Comparison of ENCODE assay signal across 1 cellular context in the genomic region with DNA sequence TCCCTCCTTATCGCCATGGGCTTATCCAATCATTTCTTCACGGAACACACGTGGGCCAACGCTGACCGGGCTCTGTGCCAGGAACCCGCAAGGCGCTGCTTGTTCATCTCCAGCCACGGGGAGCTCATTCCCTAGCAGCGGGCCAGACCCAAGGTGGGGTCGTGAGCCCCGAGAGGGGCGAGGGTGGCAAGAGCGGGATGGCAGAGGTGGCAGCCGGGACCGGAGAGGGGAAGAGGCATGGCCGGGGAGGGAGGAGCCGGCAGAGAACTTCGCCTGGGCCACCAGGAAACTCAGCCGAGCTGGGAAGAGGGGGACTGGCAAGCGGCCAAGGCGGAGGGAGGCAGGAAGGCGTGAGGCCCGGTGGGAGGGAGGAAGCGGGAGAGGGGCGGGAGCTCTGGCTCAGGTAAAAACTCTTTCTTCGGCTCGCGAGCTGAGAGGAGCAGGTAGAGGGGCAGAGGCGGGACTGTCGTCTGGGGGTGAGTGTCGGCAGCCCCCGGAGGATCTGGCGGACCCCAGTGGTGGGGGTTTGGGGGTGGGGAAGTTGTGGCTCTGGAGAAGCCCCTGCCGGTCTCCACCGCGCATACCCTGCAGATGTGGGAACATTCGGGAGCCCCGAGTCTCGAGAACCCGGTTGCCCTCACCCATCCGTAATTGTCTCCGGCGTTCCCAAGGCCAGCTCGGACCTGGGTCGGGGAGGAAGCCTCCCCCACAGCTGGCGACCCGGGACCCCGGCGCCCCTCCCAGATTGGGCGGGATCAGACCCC.
TF ChIP-seq lines count a peak whose summit lies in the region.

A gene with protein sequence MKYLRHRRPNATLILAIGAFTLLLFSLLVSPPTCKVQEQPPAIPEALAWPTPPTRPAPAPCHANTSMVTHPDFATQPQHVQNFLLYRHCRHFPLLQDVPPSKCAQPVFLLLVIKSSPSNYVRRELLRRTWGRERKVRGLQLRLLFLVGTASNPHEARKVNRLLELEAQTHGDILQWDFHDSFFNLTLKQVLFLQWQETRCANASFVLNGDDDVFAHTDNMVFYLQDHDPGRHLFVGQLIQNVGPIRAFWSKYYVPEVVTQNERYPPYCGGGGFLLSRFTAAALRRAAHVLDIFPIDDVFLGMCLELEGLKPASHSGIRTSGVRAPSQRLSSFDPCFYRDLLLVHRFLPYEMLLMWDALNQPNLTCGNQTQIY (plus strand): TSS at position 408 of the 764 bp plus-strand sequence. CDS start 12,670 bp downstream, outside the sequence.

TF ChIP-seq in HepG2, 621 proteins besides CTCF, POLR2A, EP300 and RAD21 (continued from another document and continues in another):
- TF ChIP-seq, protein P1, sequence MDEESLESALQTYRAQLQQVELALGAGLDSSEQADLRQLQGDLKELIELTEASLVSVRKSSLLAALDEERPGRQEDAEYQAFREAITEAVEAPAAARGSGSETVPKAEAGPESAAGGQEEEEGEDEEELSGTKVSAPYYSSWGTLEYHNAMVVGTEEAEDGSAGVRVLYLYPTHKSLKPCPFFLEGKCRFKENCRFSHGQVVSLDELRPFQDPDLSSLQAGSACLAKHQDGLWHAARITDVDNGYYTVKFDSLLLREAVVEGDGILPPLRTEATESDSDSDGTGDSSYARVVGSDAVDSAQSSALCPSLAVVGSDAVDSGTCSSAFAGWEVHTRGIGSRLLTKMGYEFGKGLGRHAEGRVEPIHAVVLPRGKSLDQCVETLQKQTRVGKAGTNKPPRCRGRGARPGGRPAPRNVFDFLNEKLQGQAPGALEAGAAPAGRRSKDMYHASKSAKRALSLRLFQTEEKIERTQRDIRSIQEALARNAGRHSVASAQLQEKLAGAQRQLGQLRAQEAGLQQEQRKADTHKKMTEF (CRISPR knock-in tag; IDR thresholded peaks at IDR 0.05) = peak; percentile 67; the same call in 1 of the 2 replicates
- TF ChIP-seq ZNF775 (CRISPR knock-in tag; IDR thresholded peaks at IDR 0.05; ENCODE audit: borderline replicate concordance) = no peak
- no peak for TF ChIP-seq ZNF720 (CRISPR knock-in tag; IDR thresholded peaks at IDR 0.05)
- TF ChIP-seq ZFP36L1 (CRISPR knock-in tag; IDR thresholded peaks at IDR 0.05) = peak; percentile 70; the same call in 1 of the 2 replicates
- no peak for TF ChIP-seq ZNF7 (CRISPR knock-in tag; IDR thresholded peaks at IDR 0.05)
- no peak for TF ChIP-seq ZNF230 (CRISPR knock-in tag; IDR thresholded peaks at IDR 0.05)
- no peak for TF ChIP-seq JDP2 (CRISPR knock-in tag; IDR thresholded peaks at IDR 0.05; ENCODE audit: borderline replicate concordance)
- peak; percentile 21 for TF ChIP-seq RBM39 (IDR thresholded peaks at IDR 0.05; ENCODE audit: low read depth, low read length, poor library complexity, severe bottlenecking)
- TF ChIP-seq CENPT (CRISPR knock-in tag; IDR thresholded peaks at IDR 0.05; ENCODE audit: low read depth) = no peak
- peak; percentile 64 for TF ChIP-seq HNRNPLL (IDR thresholded peaks at IDR 0.05; ENCODE audit: low read depth, low read length, poor library complexity, severe bottlenecking)
- peak; percentile 95 for TF ChIP-seq HNRNPL (IDR thresholded peaks at IDR 0.05; ENCODE audit: low read depth, low read length)
- TF ChIP-seq ZNF207 (IDR thresholded peaks at IDR 0.05; ENCODE audit: borderline replicate concordance) = no peak
- peak; percentile 89; the same call in 1 of the 2 replicates for TF ChIP-seq ZMYM2 (CRISPR knock-in tag; IDR thresholded peaks at IDR 0.05)
- 0 out of 2 replicates have a peak, but pooled peaks have one; percentile 31 for TF ChIP-seq ZZZ3 (CRISPR knock-in tag; IDR thresholded peaks at IDR 0.05; ENCODE audit: borderline replicate concordance)
- TF ChIP-seq, protein P2, sequence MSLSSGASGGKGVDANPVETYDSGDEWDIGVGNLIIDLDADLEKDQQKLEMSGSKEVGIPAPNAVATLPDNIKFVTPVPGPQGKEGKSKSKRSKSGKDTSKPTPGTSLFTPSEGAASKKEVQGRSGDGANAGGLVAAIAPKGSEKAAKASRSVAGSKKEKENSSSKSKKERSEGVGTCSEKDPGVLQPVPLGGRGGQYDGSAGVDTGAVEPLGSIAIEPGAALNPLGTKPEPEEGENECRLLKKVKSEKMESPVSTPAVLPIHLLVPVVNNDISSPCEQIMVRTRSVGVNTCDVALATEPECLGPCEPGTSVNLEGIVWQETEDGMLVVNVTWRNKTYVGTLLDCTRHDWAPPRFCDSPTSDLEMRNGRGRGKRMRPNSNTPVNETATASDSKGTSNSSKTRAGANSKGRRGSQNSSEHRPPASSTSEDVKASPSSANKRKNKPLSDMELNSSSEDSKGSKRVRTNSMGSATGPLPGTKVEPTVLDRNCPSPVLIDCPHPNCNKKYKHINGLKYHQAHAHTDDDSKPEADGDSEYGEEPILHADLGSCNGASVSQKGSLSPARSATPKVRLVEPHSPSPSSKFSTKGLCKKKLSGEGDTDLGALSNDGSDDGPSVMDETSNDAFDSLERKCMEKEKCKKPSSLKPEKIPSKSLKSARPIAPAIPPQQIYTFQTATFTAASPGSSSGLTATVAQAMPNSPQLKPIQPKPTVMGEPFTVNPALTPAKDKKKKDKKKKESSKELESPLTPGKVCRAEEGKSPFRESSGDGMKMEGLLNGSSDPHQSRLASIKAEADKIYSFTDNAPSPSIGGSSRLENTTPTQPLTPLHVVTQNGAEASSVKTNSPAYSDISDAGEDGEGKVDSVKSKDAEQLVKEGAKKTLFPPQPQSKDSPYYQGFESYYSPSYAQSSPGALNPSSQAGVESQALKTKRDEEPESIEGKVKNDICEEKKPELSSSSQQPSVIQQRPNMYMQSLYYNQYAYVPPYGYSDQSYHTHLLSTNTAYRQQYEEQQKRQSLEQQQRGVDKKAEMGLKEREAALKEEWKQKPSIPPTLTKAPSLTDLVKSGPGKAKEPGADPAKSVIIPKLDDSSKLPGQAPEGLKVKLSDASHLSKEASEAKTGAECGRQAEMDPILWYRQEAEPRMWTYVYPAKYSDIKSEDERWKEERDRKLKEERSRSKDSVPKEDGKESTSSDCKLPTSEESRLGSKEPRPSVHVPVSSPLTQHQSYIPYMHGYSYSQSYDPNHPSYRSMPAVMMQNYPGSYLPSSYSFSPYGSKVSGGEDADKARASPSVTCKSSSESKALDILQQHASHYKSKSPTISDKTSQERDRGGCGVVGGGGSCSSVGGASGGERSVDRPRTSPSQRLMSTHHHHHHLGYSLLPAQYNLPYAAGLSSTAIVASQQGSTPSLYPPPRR (CRISPR knock-in tag; IDR thresholded peaks at IDR 0.05; ENCODE audit: borderline replicate concordance) = 0 out of 2 replicates have a peak, but pooled peaks have one; percentile 13
- TF ChIP-seq NFYC (CRISPR knock-in tag; IDR thresholded peaks at IDR 0.05) = peak; percentile 24; the same call in 1 of the 2 replicates
- peak; percentile 11 for TF ChIP-seq U2AF1 (optimal IDR thresholded peaks at IDR 0.05; ENCODE audit: low read depth, low read length)
- TF ChIP-seq, protein P3, sequence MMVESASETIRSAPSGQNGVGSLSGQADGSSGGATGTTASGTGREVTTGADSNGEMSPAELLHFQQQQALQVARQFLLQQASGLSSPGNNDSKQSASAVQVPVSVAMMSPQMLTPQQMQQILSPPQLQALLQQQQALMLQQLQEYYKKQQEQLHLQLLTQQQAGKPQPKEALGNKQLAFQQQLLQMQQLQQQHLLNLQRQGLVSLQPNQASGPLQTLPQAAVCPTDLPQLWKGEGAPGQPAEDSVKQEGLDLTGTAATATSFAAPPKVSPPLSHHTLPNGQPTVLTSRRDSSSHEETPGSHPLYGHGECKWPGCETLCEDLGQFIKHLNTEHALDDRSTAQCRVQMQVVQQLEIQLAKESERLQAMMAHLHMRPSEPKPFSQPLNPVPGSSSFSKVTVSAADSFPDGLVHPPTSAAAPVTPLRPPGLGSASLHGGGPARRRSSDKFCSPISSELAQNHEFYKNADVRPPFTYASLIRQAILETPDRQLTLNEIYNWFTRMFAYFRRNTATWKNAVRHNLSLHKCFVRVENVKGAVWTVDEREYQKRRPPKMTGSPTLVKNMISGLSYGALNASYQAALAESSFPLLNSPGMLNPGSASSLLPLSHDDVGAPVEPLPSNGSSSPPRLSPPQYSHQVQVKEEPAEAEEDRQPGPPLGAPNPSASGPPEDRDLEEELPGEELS (CRISPR knock-in tag; IDR thresholded peaks at IDR 0.05) = 0 out of 2 replicates have a peak, but pooled peaks have one; percentile 23
- TF ChIP-seq SOX13 (IDR thresholded peaks at IDR 0.05) = no peak
- peak in 1 of 2 experiments; percentile 12; a peak in 1 of 4 replicates for TF ChIP-seq SOX13 (CRISPR knock-in tag; conservative IDR thresholded peaks at IDR 0.05 in 1 of 2, IDR thresholded peaks at IDR 0.05 in 1 of 2)
- 0 out of 2 replicates have a peak, but pooled peaks have one; percentile 47 for TF ChIP-seq ZNF543 (CRISPR knock-in tag; IDR thresholded peaks at IDR 0.05)
- peak; percentile 67 for TF ChIP-seq RBFOX2 (IDR thresholded peaks at IDR 0.05; ENCODE audit: low read depth, low read length)
- TF ChIP-seq HDAC1 (CRISPR knock-in tag; IDR thresholded peaks at IDR 0.05) = peak; percentile 51; the same call in 1 of the 2 replicates
- TF ChIP-seq HIVEP1 (CRISPR knock-in tag; IDR thresholded peaks at IDR 0.05) = peak; percentile 44; the same call in 1 of the 2 replicates
- TF ChIP-seq, protein P4, sequence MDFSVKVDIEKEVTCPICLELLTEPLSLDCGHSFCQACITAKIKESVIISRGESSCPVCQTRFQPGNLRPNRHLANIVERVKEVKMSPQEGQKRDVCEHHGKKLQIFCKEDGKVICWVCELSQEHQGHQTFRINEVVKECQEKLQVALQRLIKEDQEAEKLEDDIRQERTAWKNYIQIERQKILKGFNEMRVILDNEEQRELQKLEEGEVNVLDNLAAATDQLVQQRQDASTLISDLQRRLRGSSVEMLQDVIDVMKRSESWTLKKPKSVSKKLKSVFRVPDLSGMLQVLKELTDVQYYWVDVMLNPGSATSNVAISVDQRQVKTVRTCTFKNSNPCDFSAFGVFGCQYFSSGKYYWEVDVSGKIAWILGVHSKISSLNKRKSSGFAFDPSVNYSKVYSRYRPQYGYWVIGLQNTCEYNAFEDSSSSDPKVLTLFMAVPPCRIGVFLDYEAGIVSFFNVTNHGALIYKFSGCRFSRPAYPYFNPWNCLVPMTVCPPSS (IDR thresholded peaks at IDR 0.05) = no peak
- TF ChIP-seq, protein P5, sequence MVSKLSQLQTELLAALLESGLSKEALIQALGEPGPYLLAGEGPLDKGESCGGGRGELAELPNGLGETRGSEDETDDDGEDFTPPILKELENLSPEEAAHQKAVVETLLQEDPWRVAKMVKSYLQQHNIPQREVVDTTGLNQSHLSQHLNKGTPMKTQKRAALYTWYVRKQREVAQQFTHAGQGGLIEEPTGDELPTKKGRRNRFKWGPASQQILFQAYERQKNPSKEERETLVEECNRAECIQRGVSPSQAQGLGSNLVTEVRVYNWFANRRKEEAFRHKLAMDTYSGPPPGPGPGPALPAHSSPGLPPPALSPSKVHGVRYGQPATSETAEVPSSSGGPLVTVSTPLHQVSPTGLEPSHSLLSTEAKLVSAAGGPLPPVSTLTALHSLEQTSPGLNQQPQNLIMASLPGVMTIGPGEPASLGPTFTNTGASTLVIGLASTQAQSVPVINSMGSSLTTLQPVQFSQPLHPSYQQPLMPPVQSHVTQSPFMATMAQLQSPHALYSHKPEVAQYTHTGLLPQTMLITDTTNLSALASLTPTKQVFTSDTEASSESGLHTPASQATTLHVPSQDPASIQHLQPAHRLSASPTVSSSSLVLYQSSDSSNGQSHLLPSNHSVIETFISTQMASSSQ (IDR thresholded peaks at IDR 0.05; ENCODE audit: low read depth) = no peak
- TF ChIP-seq, protein P5 (CRISPR knock-in tag; IDR thresholded peaks at IDR 0.05; ENCODE audit: borderline replicate concordance) = no peak; the same call in 1 of the 2 replicates
- TF ChIP-seq, protein P6, sequence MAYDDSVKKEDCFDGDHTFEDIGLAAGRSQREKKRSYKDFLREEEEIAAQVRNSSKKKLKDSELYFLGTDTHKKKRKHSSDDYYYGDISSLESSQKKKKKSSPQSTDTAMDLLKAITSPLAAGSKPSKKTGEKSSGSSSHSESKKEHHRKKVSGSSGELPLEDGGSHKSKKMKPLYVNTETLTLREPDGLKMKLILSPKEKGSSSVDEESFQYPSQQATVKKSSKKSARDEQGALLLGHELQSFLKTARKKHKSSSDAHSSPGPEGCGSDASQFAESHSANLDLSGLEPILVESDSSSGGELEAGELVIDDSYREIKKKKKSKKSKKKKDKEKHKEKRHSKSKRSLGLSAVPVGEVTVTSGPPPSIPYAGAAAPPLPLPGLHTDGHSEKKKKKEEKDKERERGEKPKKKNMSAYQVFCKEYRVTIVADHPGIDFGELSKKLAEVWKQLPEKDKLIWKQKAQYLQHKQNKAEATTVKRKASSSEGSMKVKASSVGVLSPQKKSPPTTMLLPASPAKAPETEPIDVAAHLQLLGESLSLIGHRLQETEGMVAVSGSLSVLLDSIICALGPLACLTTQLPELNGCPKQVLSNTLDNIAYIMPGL (CRISPR knock-in tag; IDR thresholded peaks at IDR 0.05; ENCODE audit: borderline replicate concordance in 1 of 2, low read depth in 1 of 2) = peak; percentile 35 to 48; a peak in 2 of 4 replicates
- TF ChIP-seq TEAD3 (CRISPR knock-in tag; optimal IDR thresholded peaks at IDR 0.05; ENCODE audit: borderline replicate concordance) = no peak
- peak; percentile 33; the same call in 1 of the 2 replicates for TF ChIP-seq HOXA3 (CRISPR knock-in tag; IDR thresholded peaks at IDR 0.05)
- no peak for TF ChIP-seq ZNF431 (CRISPR knock-in tag; IDR thresholded peaks at IDR 0.05; ENCODE audit: borderline replicate concordance, low read depth)
- no peak; the same call in 1 of the 2 replicates for TF ChIP-seq ZBTB38 (CRISPR knock-in tag; IDR thresholded peaks at IDR 0.05)
- peak; percentile 21; the same call in 1 of the 2 replicates for TF ChIP-seq REPIN1 (CRISPR knock-in tag; IDR thresholded peaks at IDR 0.05; ENCODE audit: borderline replicate concordance, low read depth)
- peak; percentile 51; the same call in 1 of the 2 replicates for TF ChIP-seq SIN3A (IDR thresholded peaks at IDR 0.05; ENCODE audit: borderline replicate concordance, low read depth, low read length)
- peak; percentile 35; the same call in 1 of the 2 replicates for TF ChIP-seq ZFX (CRISPR knock-in tag; IDR thresholded peaks at IDR 0.05; ENCODE audit: low read depth)
- TF ChIP-seq ZMYM3 (CRISPR knock-in tag; IDR thresholded peaks at IDR 0.05) = peak; percentile 99
